Comparison of ENCODE assay signal across 27 cellular contexts in the genomic region with DNA sequence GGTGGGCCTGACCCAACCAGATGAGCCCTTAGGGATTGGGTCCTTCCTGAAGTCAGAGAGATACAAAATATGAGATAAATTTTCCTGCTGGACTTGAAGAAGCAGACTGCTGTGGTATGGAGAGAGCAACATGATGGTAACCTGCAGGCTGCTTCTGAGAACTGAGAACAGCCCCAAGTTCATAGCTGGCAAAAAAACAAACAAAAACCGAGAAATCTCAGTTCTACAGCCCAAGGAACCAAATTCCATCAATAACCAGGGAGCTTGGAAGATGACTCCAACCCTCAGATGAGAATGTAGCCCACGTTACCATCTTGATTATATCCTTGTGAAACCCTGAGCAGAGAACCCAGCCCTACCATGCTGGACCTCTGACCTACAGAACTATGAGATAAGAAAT.
"Had no signal": no experiment of that assay in that cellular context is flagged by ENCODE, and none has a peak within 500 bp of the region (broad histone marks: within the 10 kb centered on the region; RNA-seq: fewer than 3 reads in every experiment).

No MANE protein-coding gene starts in this region.

- H3K36me3 Mint-ChIP-seq: stimulated activated effector memory CD8-positive, alpha-beta T cell treated with anti-CD3 and anti-CD28 coated beads, Interleukin-12 subunit alpha, Interleukin-12 subunit beta, amount 100 ng/mL, for 72 hours; stimulated activated memory B cell treated with anti-CD40 and anti-IgM and Interleukin-4, amounts not matched to agents 10 μg/mL and 1 μg/mL and 100 μg/mL, for 72 hours; stimulated activated naive B cell treated with anti-CD40 and anti-IgM and Interleukin-4, amounts not matched to agents 10 μg/mL and 1 μg/mL and 100 μg/mL, for 72 hours; type B pancreatic cell had no signal

- H3K4me3 ChIP-seq: stomach, suprapubic skin, testis, thoracic aorta, thyroid gland, tibial artery, tibial nerve, transverse colon, upper lobe of left lung, upper lobe of right lung, uterus, vagina had no signal

- DNase-seq: stimulated activated CD4-positive, alpha-beta T cell treated with anti-CD3 and anti-CD28 coated beads, Interleukin-2, amount 100 ng/mL, for 48 hours; stimulated activated CD4-positive, alpha-beta T cell treated with anti-CD3 and anti-CD28 coated beads, Interleukin-4, amount 100 ng/mL, for 1 hour; stimulated activated CD4-positive, alpha-beta T cell treated with anti-CD3 and anti-CD28 coated beads, Interleukin-4, amount 100 ng/mL, for 24 hours; stimulated activated CD4-positive, alpha-beta T cell treated with anti-CD3 and anti-CD28 coated beads, Interleukin-4, amount 100 ng/mL, for 4 hours; stimulated activated CD8-positive, alpha-beta memory T cell treated with anti-CD3 and anti-CD28 coated beads, Interleukin-4, amount 100 ng/mL, for 48 hours; stimulated activated naive B cell treated with anti-CD40 and anti-IgM and Interleukin-4, amounts not matched to agents 10 μg/mL and 1 μg/mL and 100 μg/mL, for 72 hours; stimulated activated naive CD4-positive, alpha-beta T cell; stimulated activated naive CD4-positive, alpha-beta T cell treated with Interleukin-2 at 50 U/mL for 16 hours; stimulated activated naive CD8-positive, alpha-beta T cell treated with anti-CD3 and anti-CD28 coated beads, Interleukin-15, amount 100 ng/mL, for 72 hours; stimulated activated naive CD8-positive, alpha-beta T cell treated with anti-CD3 and anti-CD28 coated beads, Interleukin-15, Interleukin-2, amounts not matched to agents 100 U/mL and 50 U/mL, for 24 hours; stomach; substantia nigra; testis; thyroid gland; tibial artery; transverse colon; upper lobe of left lung; upper lobe of right lung; uterus had no signal

- H3K4me3 Mint-ChIP-seq: stimulated activated effector memory CD8-positive, alpha-beta T cell treated with anti-CD3 and anti-CD28 coated beads, Interleukin-12 subunit alpha, Interleukin-12 subunit beta, amount 100 ng/mL, for 72 hours; stimulated activated memory B cell treated with anti-CD40 and anti-IgM and Interleukin-4, amounts not matched to agents 10 μg/mL and 1 μg/mL and 100 μg/mL, for 72 hours; stimulated activated naive B cell treated with anti-CD40 and anti-IgM and Interleukin-4, amounts not matched to agents 10 μg/mL and 1 μg/mL and 100 μg/mL, for 72 hours; stimulated activated naive CD8-positive, alpha-beta T cell treated with anti-CD3 and anti-CD28 coated beads, Interleukin-15, amount 100 ng/mL, for 72 hours; stimulated activated naive CD8-positive, alpha-beta T cell treated with anti-CD3 and anti-CD28 coated beads, Interleukin-15, Interleukin-2, amounts not matched to agents 100 ng/mL and 50 ng/mL, for 24 hours; type B pancreatic cell had no signal

- H3K27me3 ChIP-seq: stomach, suprapubic skin, testis, thyroid gland, tibial artery, tibial nerve, transverse colon, upper lobe of left lung, upper lobe of right lung, uterus, vagina had no signal

- H3K27me3 Mint-ChIP-seq: stimulated activated memory B cell treated with anti-CD40 and anti-IgM and Interleukin-4, amounts not matched to agents 10 μg/mL and 1 μg/mL and 100 μg/mL, for 72 hours; stimulated activated naive B cell treated with anti-CD40 and anti-IgM and Interleukin-4, amounts not matched to agents 10 μg/mL and 1 μg/mL and 100 μg/mL, for 72 hours; stimulated activated naive CD8-positive, alpha-beta T cell treated with anti-CD3 and anti-CD28 coated beads, Interleukin-15, amount 100 ng/mL, for 72 hours; stimulated activated naive CD8-positive, alpha-beta T cell treated with anti-CD3 and anti-CD28 coated beads, Interleukin-15, Interleukin-2, amounts not matched to agents 100 ng/mL and 50 ng/mL, for 24 hours; type B pancreatic cell had no signal

- H3K36me3 ChIP-seq: stomach, suprapubic skin, thyroid gland, tibial nerve, transverse colon, upper lobe of left lung, upper lobe of right lung, uterus, vagina had no signal

- H3K27ac Mint-ChIP-seq: stimulated activated effector memory CD8-positive, alpha-beta T cell treated with anti-CD3 and anti-CD28 coated beads, Interleukin-12 subunit alpha, Interleukin-12 subunit beta, amount 100 ng/mL, for 72 hours; stimulated activated memory B cell treated with anti-CD40 and anti-IgM and Interleukin-4, amounts not matched to agents 10 μg/mL and 1 μg/mL and 100 μg/mL, for 72 hours; stimulated activated naive B cell treated with anti-CD40 and anti-IgM and Interleukin-4, amounts not matched to agents 10 μg/mL and 1 μg/mL and 100 μg/mL, for 72 hours; stimulated activated naive CD8-positive, alpha-beta T cell treated with anti-CD3 and anti-CD28 coated beads, Interleukin-15, amount 100 ng/mL, for 72 hours; stimulated activated naive CD8-positive, alpha-beta T cell treated with anti-CD3 and anti-CD28 coated beads, Interleukin-15, Interleukin-2, amounts not matched to agents 100 ng/mL and 50 ng/mL, for 24 hours; type B pancreatic cell had no signal

- H3K27ac ChIP-seq: stomach, suprapubic skin, testis, thoracic aorta, thyroid gland, tibial artery, tibial nerve, transverse colon, upper lobe of left lung, upper lobe of right lung, uterus, vagina had no signal

- H3K9me3 ChIP-seq: testis, thyroid gland, upper lobe of right lung, uterus had no signal

- H3K4me1 ChIP-seq: stomach, suprapubic skin, testis, thyroid gland, tibial artery, tibial nerve, transverse colon, upper lobe of left lung, upper lobe of right lung, uterus, vagina had no signal

- H3K4me1 Mint-ChIP-seq: stimulated activated effector memory CD8-positive, alpha-beta T cell treated with anti-CD3 and anti-CD28 coated beads, Interleukin-12 subunit alpha, Interleukin-12 subunit beta, amount 100 ng/mL, for 72 hours; stimulated activated memory B cell treated with anti-CD40 and anti-IgM and Interleukin-4, amounts not matched to agents 10 μg/mL and 1 μg/mL and 100 μg/mL, for 72 hours; stimulated activated naive B cell treated with anti-CD40 and anti-IgM and Interleukin-4, amounts not matched to agents 10 μg/mL and 1 μg/mL and 100 μg/mL, for 72 hours; stimulated activated naive CD8-positive, alpha-beta T cell treated with anti-CD3 and anti-CD28 coated beads, Interleukin-15, amount 100 ng/mL, for 72 hours had no signal
